In the genomic region with DNA sequence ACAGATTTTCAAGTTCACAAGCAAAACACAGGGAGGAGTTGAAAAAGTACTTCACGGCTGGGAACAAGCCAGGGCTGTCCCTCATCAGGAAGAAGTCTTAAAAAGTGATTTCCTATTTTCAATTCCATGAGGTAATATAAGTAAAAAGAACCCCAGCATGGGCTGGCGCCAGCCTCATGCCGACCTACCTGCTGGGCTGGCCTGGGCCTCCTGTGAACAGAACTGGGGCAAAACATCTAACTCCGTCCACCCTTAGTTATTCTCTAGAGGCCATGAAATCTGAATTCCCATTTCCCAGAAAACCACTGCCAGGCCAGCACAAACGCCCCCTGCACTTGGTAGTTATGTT, we compare ENCODE assay signal across 8 cellular contexts.
DNase-seq lines count a peak whose midpoint lies in the region; ATAC-seq and TF ChIP-seq lines count a peak whose summit lies in the region.

No MANE protein-coding gene starts in this region.

- POLR2A ChIA-PET in SK-N-SH (lab: Yijun Ruan, JAX): interaction anchor here (0.8 kb wide), 1 partner anchor 29 kb away, joined by 3 read pairs; no protein-coding TSS in a partner anchor

- 87% methylated on average over 5 of the region's 5 CpGs for WGBS in SK-N-SH (ENCODE audit: low lambda C conversion rate)
- 14 to 35% (median 24%) methylated on average over 5 of the region's 5 CpGs for WGBS in adipose tissue, 3 donors
- 14 to 16% methylated on average over 5 of the region's 5 CpGs for WGBS in lung, 2 donors

- H2AFZ ChIP-seq in SK-N-SH (ENCODE audit: low read depth): no peak overlapping the region

- H3K79me2 ChIP-seq in SK-N-SH (ENCODE audit: insufficient read depth): no peaks in the 10 kb centered on the region

- peak overlapping the region; percentile 31; the same call in 1 of the 2 replicates for H3K4me2 ChIP-seq in SK-N-SH

- no peak for TF ChIP-seq EP300 in SK-N-SH (IDR thresholded peaks at IDR 0.05; ENCODE audit: borderline replicate concordance in 1 of 2, low read depth in 1 of 2, low read length in 1 of 2)

- H3K9me2 ChIP-seq in SK-N-SH: no peaks in the 10 kb centered on the region

- H3K4me3 ChIP-seq in SK-N-SH (ENCODE audit: low read depth in 2 of 2, low read length in 1 of 2) (no peak overlapping the region), lung (no peak overlapping the region)

- peak overlapping the region; percentile 10 to 44 for H3K27ac ChIP-seq in SK-N-SH (ENCODE audit: low read depth in 2 of 2, low read length in 1 of 2)
- H3K27ac ChIP-seq in adipose tissue (ENCODE audit: low read depth, low read length): peak overlapping the region; percentile 84
- peak overlapping the region; percentile 24 to 96 for H3K27ac ChIP-seq in lung (ENCODE audit: low read depth in 1 of 2, low read length in 1 of 2)
- H3K27ac ChIP-seq in substantia nigra (ENCODE audit: low read depth, low read length, poor library complexity, severe bottlenecking): peak overlapping the region; percentile 96

- ATAC-seq in SK-N-SH treated with all-trans-retinoic acid at 6 μM for 48 hours (no peak), lung (ENCODE audit: insufficient read depth, low FRiP score) (peak; percentile 0), HG02970 (IDR thresholded peaks at IDR 0.05; ENCODE audit: low FRiP score, unreplicated experiment) (no peak)

- no peaks in the 10 kb centered on the region for H3K27me3 ChIP-seq in SK-N-SH (ENCODE audit: insufficient read depth)
- H3K27me3 ChIP-seq in lung (ENCODE audit: control insufficient read depth, insufficient read depth): no peaks in the 10 kb centered on the region

- no peak for DNase-seq in SK-N-SH
- no peak for DNase-seq in lung (ENCODE audit: low spot score)
- DNase-seq in substantia nigra (lab: John Stamatoyannopoulos, UW): no peak
- DNase-seq in LoVo (ENCODE audit: low spot score): no peak
- DNase-seq in stimulated activated naive CD4-positive, alpha-beta T cell treated with Interleukin-2 at 50 U/mL for 16 hours (lab: John Stamatoyannopoulos, UW): no peak

- no peaks in the 10 kb centered on the region for H4K20me1 ChIP-seq in SK-N-SH (ENCODE audit: insufficient read depth)

- peaks cover 15 to 62% of the 10 kb centered on the region in 2 experiments for H3K36me3 ChIP-seq in SK-N-SH (replicated peaks in 1 of 2; ENCODE audit: control insufficient read depth in 1 of 2, insufficient read depth in 2 of 2, low read length in 1 of 2)
- peaks cover 11 to 26% of the 10 kb centered on the region in 2 donors for H3K36me3 ChIP-seq in lung (ENCODE audit: control insufficient read depth in 2 of 2, insufficient read depth in 2 of 2, low read length in 2 of 2)

- no peak for TF ChIP-seq RAD21 in SK-N-SH (IDR thresholded peaks at IDR 0.05; ENCODE audit: low read length)

- CTCF ChIA-PET in SK-N-SH (lab: Yijun Ruan, JAX): interaction anchor here (0.9 to 4.8 kb wide), 5 partner anchors 26 to 209 kb away, joined by 3 to 17 read pairs (median 15); a partner anchor contains a TSS

- TF ChIP-seq CTCF in SK-N-SH (IDR thresholded peaks at IDR 0.05) (no peak), lung (IDR thresholded peaks at IDR 0.05; ENCODE audit: control extremely low read depth, extremely low read depth) (no peak)

- no peaks in the 10 kb centered on the region for H3F3A ChIP-seq in SK-N-SH (replicated peaks; ENCODE audit: insufficient read depth)

- no peak overlapping the region; the same call in 1 of the 2 replicates for H3K9ac ChIP-seq in SK-N-SH

- no peaks in the 10 kb centered on the region for H3K9me3 ChIP-seq in SK-N-SH
- H3K9me3 ChIP-seq in lung (ENCODE audit: control insufficient read depth in 2 of 2, insufficient read depth in 1 of 2, low read length in 1 of 2): no peaks in the 10 kb centered on the region

- peaks cover 11 to 36% of the 10 kb centered on the region in 2 experiments for H3K4me1 ChIP-seq in SK-N-SH (ENCODE audit: control insufficient read depth in 1 of 2, insufficient read depth in 2 of 2, low read depth in 1 of 2, low read length in 1 of 2)
- H3K4me1 ChIP-seq in lung (ENCODE audit: control insufficient read depth in 2 of 2, insufficient read depth in 2 of 2, low read length in 2 of 2): peaks cover 12 to 25% of the 10 kb centered on the region in 2 donors

TF ChIP-seq in SK-N-SH, 30 proteins besides CTCF, POLR2A, EP300 and RAD21:
- TF ChIP-seq RXRA (IDR thresholded peaks at IDR 0.05; ENCODE audit: borderline replicate concordance, low read depth) (no peak), RFX5 (IDR thresholded peaks at IDR 0.05; ENCODE audit: low read length) (no peak), NRF1 (IDR thresholded peaks at IDR 0.05; ENCODE audit: low read depth, low read length) (no peak)

TF ChIP-seq in SK-N-SH treated with all-trans-retinoic acid at 6 μM for 48 hours, 23 proteins besides CTCF, POLR2A, EP300 and RAD21:
- TF ChIP-seq ZFP3 (CRISPR knock-in tag; IDR thresholded peaks at IDR 0.05): no peak
- no peak for TF ChIP-seq ARNTL (CRISPR knock-in tag; IDR thresholded peaks at IDR 0.05; ENCODE audit: borderline replicate concordance, low read depth)
- TF ChIP-seq CSDC2 (CRISPR knock-in tag; IDR thresholded peaks at IDR 0.05): no peak
- no peak for TF ChIP-seq TOX (CRISPR knock-in tag; IDR thresholded peaks at IDR 0.05; ENCODE audit: borderline replicate concordance)
- TF ChIP-seq, protein P1, sequence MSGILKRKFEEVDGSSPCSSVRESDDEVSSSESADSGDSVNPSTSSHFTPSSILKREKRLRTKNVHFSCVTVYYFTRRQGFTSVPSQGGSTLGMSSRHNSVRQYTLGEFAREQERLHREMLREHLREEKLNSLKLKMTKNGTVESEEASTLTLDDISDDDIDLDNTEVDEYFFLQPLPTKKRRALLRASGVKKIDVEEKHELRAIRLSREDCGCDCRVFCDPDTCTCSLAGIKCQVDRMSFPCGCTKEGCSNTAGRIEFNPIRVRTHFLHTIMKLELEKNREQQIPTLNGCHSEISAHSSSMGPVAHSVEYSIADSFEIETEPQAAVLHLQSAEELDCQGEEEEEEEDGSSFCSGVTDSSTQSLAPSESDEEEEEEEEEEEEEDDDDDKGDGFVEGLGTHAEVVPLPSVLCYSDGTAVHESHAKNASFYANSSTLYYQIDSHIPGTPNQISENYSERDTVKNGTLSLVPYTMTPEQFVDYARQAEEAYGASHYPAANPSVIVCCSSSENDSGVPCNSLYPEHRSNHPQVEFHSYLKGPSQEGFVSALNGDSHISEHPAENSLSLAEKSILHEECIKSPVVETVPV (CRISPR knock-in tag; IDR thresholded peaks at IDR 0.05): no peak
- TF ChIP-seq, protein P2, sequence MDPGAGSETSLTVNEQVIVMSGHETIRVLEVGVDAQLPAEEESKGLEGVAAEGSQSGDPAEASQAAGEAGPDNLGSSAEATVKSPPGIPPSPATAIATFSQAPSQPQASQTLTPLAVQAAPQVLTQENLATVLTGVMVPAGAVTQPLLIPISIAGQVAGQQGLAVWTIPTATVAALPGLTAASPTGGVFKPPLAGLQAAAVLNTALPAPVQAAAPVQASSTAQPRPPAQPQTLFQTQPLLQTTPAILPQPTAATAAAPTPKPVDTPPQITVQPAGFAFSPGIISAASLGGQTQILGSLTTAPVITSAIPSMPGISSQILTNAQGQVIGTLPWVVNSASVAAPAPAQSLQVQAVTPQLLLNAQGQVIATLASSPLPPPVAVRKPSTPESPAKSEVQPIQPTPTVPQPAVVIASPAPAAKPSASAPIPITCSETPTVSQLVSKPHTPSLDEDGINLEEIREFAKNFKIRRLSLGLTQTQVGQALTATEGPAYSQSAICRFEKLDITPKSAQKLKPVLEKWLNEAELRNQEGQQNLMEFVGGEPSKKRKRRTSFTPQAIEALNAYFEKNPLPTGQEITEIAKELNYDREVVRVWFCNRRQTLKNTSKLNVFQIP (CRISPR knock-in tag; IDR thresholded peaks at IDR 0.05; ENCODE audit: borderline replicate concordance, low read depth): no peak
- TF ChIP-seq BACH2 (CRISPR knock-in tag; IDR thresholded peaks at IDR 0.05; ENCODE audit: borderline replicate concordance): no peak
- TF ChIP-seq SNAI2 (CRISPR knock-in tag; IDR thresholded peaks at IDR 0.05): no peak
- no peak for TF ChIP-seq TCF4 (CRISPR knock-in tag; IDR thresholded peaks at IDR 0.05; ENCODE audit: borderline replicate concordance)

Comparison
In these comparisons a context has a peak if more than half of its experiments do, and no peak if none do; other contexts are left out.
1. H3K27ac ChIP-seq: peak in every context shown above with its lines; median percentile 96 in substantia nigra; 84 in adipose tissue; 60 in lung; 27 in SK-N-SH.